In the genomic region with DNA sequence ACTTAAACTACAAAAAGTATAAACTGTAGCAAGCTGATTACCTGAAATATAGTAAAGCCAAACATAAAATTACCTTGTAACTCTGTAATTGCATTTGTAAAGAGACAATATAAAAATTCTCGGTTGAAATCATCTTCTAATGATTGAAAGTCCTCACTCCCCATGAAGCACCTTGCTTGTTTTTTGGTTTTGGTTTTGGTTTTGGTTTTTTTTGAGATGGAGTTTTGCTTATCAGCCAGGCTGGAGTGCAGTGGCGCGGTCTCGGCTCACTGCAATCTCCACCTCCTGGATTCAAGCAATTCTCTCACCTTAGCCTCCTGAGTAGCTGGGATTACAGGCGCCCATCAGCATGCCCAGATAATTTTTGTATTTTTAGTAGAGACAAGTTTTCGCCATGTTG, we compare ENCODE assay signal across 21 cellular contexts. TPM values are rescaled to one million over a fixed set of nuclear protein-coding genes. Genes with fewer than 3 reads are reported as not detected.
"Had no signal": no experiment of that assay in that cellular context is flagged by ENCODE, and none has a peak within 500 bp of the region (broad histone marks: within the 10 kb centered on the region; RNA-seq: fewer than 3 reads in every experiment).

No MANE protein-coding gene starts in this region.

- H3K4me3 ChIP-seq: MG63, SJCRH30 had no signal

- H3K36me3 ChIP-seq: MG63, SJCRH30 had no signal

- H3K4me1 ChIP-seq: SJCRH30 had no signal

- ATAC-seq: Panc1, PC-3, Right ventricle myocardium inferior, SK-N-SH treated with all-trans-retinoic acid at 6 μM for 48 hours had no signal

- H3K27ac ChIP-seq: SJCRH30 had no signal

- H3K9me3 ChIP-seq: MG63, SJCRH30 had no signal

- H3K27me3 ChIP-seq: MG63, SJCRH30 had no signal

- DNase-seq: Karpas-422, KBM-7, MG63, NCI-H1092 treated with DMSO at 0.1 percent for 48 hours, NCI-H1436, NCI-H187, NCI-H2029, NCI-H2081 treated with DMSO at 0.1 percent for 48 hours, NCI-H2171, NCI-H345, NCI-H446 treated with DMSO at 0.1 percent for 48 hours, NCI-H510A treated with DMSO at 0.1 percent for 48 hours, NCI-H526, NCI-H748 treated with DMSO at 0.1 percent for 48 hours, PC-3, SHP77 treated with DMSO at 0.1 percent for 48 hours, SJCRH30, T-helper 1 cell had no signal

RNA-seq across cellular contexts. Expression of gene GPR37, which starts 33.9 kb away (rescaled TPM):
- total RNA-seq: Right ventricle myocardium inferior had no signal
